In the genomic region with DNA sequence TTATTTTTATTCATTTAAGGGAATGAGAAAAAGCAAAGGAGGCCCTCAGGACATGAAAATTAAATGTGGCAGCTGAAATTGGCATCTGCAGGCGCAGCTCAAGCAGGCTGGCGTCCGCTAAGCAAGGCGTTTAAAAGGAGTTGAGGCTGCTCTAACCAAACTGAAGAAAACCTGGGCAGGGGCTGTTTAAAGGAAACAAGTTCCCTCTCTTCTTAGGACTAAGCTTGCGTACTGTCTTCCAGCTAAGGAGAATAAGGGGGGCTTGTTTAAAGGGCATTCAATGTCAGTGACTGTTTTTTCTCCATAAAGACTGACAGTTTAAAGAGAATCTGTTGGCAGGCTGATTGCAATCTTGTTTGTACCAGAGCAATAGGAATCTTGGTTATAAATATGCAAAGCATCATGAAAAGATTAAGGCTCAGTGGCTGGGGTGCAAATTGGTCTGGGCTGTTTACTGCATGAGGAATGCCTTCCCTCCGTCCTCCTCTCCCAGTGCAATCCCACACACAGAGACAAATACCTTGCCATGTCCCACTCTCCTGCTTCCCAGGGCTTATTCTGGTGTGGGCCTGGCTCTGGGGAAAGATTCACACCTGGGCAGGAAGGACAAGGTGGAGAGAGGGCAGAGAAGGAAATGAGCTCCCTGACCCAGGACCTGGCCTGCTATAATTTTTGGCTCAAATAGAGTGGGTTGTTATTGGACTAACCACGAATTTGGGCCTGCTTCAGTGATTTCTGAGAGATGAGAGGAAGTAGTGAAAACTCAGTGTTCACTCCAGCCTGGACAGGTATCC, we compare ENCODE assay signal across 21 cellular contexts.
DNase-seq lines count a peak whose midpoint lies in the region; ATAC-seq and TF ChIP-seq lines count a peak whose summit lies in the region.
"Had no signal": no experiment of that assay in that cellular context is flagged by ENCODE, and none has a peak within 500 bp of the region (broad histone marks: within the 10 kb centered on the region; RNA-seq: fewer than 3 reads in every experiment).

No MANE protein-coding gene starts in this region.

- H3K27ac Mint-ChIP-seq in progenitor cell of endocrine pancreas, result peak overlapping the region; percentile 19
- H3K27ac Mint-ChIP-seq: activated naive CD4-positive, alpha-beta T cell treated with anti-CD3 and anti-CD28 coated beads, Interleukin-2, amount 50 U/mL, for 72 hours; activated T-cell treated with anti-CD3 and anti-CD28 coated beads, Interleukin-2, amount 50 U/mL, for 72 hours; stimulated activated naive CD8-positive, alpha-beta T cell treated with anti-CD3 and anti-CD28 coated beads, Interleukin-15, Interleukin-2, amounts not matched to agents 100 ng/mL and 50 ng/mL, for 24 hours had no signal

- intact Hi-C loops in Panc1 (cut with micrococcal nuclease; ENCODE audit: unreplicated experiment), result no loop called here

- peaks cover 11% of the 10 kb centered on the region for H3K9me3 Mint-ChIP-seq in progenitor cell of endocrine pancreas (ENCODE audit: low read depth)
- H3K9me3 Mint-ChIP-seq: stimulated activated naive CD8-positive, alpha-beta T cell treated with anti-CD3 and anti-CD28 coated beads, Interleukin-15, Interleukin-2, amounts not matched to agents 100 ng/mL and 50 ng/mL, for 24 hours had no signal

- POLR2A ChIA-PET in Panc1 (lab: Charles Lee), result no interaction called here

- BruUV-seq in Panc1 (replicated peaks; lab: Mats Ljungman, UMichigan), result no TSS peak

- no peak overlapping the region for H3K4me3 ChIP-seq in Panc1 (ENCODE audit: low read depth in 2 of 2, low read length in 2 of 2)
- H3K4me3 ChIP-seq: PC-9 had no signal

- CTCF ChIA-PET in Panc1 (lab: Charles Lee), result no interaction called here

- H3K36me3 ChIP-seq in Panc1 (ENCODE audit: control insufficient read depth, insufficient read depth, low read length), result no peaks in the 10 kb centered on the region
- H3K36me3 ChIP-seq: brain microvascular endothelial cell had no signal

- H3K27me3 ChIP-seq in Panc1 (ENCODE audit: control insufficient read depth, insufficient read depth, low read length) (no peaks in the 10 kb centered on the region), layer of hippocampus (ENCODE audit: control insufficient read depth, insufficient read depth, low read length) (no peaks in the 10 kb centered on the region)
- H3K27me3 ChIP-seq: brain microvascular endothelial cell had no signal

- peaks cover 5% of the 10 kb centered on the region for H3K36me3 Mint-ChIP-seq in progenitor cell of endocrine pancreas (ENCODE audit: insufficient read depth)

- H3K27ac ChIP-seq in Panc1 (ENCODE audit: low read length) (peak overlapping the region; percentile 57; the same call in 1 of the 2 replicates), layer of hippocampus (ENCODE audit: low read depth, low read length) (peak overlapping the region; percentile 35)
- H3K27ac ChIP-seq: brain microvascular endothelial cell, PC-9 had no signal

- peaks cover 36% of the 10 kb centered on the region for H3K4me1 Mint-ChIP-seq in progenitor cell of endocrine pancreas (ENCODE audit: low read depth)

- no peaks in the 10 kb centered on the region; the same call in 1 of the 2 replicates for H3K4me1 ChIP-seq in Panc1 (ENCODE audit: control insufficient read depth, insufficient read depth, low read length)

- ATAC-seq in Panc1 (no peak), GM19463 (IDR thresholded peaks at IDR 0.05; ENCODE audit: unreplicated experiment) (no peak), GM18519 (IDR thresholded peaks at IDR 0.05; ENCODE audit: low FRiP score, unreplicated experiment) (no peak), HG03469 (IDR thresholded peaks at IDR 0.05; ENCODE audit: unreplicated experiment) (no peak), GM21381 (IDR thresholded peaks at IDR 0.05; ENCODE audit: unreplicated experiment) (no peak)
- ATAC-seq: activated naive CD4-positive, alpha-beta T cell treated with anti-CD3 and anti-CD28 coated beads, Interleukin-2, amount 50 U/mL, for 72 hours; activated T-cell treated with anti-CD3 and anti-CD28 coated beads, Interleukin-2, amount 50 U/mL, for 72 hours; left ventricle myocardium superior had no signal

- TF ChIP-seq CTCF in Panc1 (IDR thresholded peaks at IDR 0.05), result no peak
- TF ChIP-seq CTCF in progenitor cell of endocrine pancreas (IDR thresholded peaks at IDR 0.05; ENCODE audit: unreplicated experiment), result no peak

- no peaks in the 10 kb centered on the region for H3K9me3 ChIP-seq in Panc1 (ENCODE audit: control insufficient read depth, insufficient read depth, low read depth, low read length)

- in situ Hi-C loops in Panc1 (cut with HindIII; ENCODE audit: low pct_unique_long_range_greater_than_20kb, low sequenced_read_pairs), result no loop called here

- H3K4me3 Mint-ChIP-seq in progenitor cell of endocrine pancreas (ENCODE audit: low read depth), result no peak overlapping the region
- H3K4me3 Mint-ChIP-seq: activated T-cell treated with anti-CD3 and anti-CD28 coated beads, Interleukin-2, amount 50 U/mL, for 72 hours; stimulated activated naive CD8-positive, alpha-beta T cell treated with anti-CD3 and anti-CD28 coated beads, Interleukin-15, Interleukin-2, amounts not matched to agents 100 ng/mL and 50 ng/mL, for 24 hours had no signal

- DNase-seq in Panc1 (ENCODE audit: low read depth, low spot score) (no peak), cerebellum (ENCODE audit: low spot score) (peak; percentile 2), progenitor cell of endocrine pancreas (ENCODE audit: low spot score, unreplicated experiment) (no peak)
- DNase-seq: activated CD4-positive, CD25-positive, alpha-beta regulatory T cell treated with anti-CD3 and anti-CD28 coated beads, Interleukin-2, amount 50 U/mL, for 72 hours; activated CD8-positive, alpha-beta memory T cell treated with anti-CD3 and anti-CD28 coated beads for 24 hours; activated T-cell treated with anti-CD3 and anti-CD28 coated beads, Interleukin-2, amount 50 U/mL, for 72 hours; brain microvascular endothelial cell; HCEC 1CT; IMR-90; left ventricle myocardium superior; NCI-H82; PC-9; stimulated activated CD4-positive, alpha-beta T cell treated with anti-CD3 and anti-CD28 coated beads, Interleukin-2, amount 100 ng/mL, for 24 hours; T-helper 9 cell had no signal

- no peaks in the 10 kb centered on the region for H3K27me3 Mint-ChIP-seq in progenitor cell of endocrine pancreas
